ENCODE assay signal across 8 cellular contexts in the genomic region with DNA sequence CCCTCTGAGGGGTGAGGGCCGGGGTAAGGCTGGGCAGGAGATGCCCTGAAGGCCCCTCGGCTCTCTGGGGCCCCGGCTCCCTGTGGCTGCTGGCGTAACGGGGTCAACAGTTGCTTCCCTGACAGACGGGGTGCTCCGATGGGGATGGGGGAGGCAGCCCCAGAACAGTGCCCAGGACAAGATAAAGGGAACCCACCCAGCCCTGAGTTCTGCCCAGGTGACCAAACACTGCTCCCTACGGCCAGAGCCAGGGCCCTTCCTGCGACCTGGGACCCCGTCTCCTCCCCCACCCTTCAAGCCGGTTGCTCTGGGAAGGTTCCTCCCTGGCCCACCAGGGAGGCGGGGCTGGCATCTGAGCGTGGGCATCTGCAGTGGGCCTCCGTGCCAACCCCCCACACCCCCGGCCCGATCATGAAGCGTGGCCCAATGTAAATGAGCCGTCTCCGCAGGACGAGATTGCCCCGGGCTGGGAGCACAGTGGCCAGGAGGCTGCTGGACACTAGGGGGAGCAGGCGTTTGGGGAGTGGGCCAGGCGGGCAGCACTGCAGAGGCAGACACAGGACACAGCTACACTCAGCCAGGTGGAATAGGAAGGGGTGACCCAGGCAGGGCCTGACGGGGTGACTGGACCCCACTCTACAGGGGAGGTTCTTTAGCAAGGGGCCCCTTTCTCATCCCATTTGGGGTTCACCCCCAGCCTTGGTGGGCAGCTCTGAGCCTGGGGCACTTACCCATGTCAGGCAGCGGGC. TPM values are rescaled to one million over a fixed set of nuclear protein-coding genes. Genes with fewer than 3 reads are reported as not detected.
DNase-seq lines count a peak whose midpoint lies in the region; ATAC-seq and TF ChIP-seq lines count a peak whose summit lies in the region.

No MANE protein-coding gene starts in this region.

- H3K27me3 ChIP-seq in SK-N-SH (ENCODE audit: insufficient read depth) (no peaks in the 10 kb centered on the region), heart right ventricle (peaks cover 0 to 41% (median 33%) of the 10 kb centered on the region in 7 donors)
- H3K27me3 ChIP-seq in naive thymus-derived CD4-positive, alpha-beta T cell (ENCODE audit: control insufficient read depth in 2 of 2, insufficient read depth in 2 of 2, low read length in 2 of 2) = no peaks in the 10 kb centered on the region

- no peak overlapping the region for H3K4me3 Mint-ChIP-seq in naive thymus-derived CD4-positive, alpha-beta T cell

- no peak overlapping the region for H3K27ac Mint-ChIP-seq in naive thymus-derived CD4-positive, alpha-beta T cell

- no peak overlapping the region; a peak in 1 of 4 replicates for H3K4me3 ChIP-seq in SK-N-SH (ENCODE audit: low read depth in 2 of 2, low read length in 1 of 2)
- no peak overlapping the region for H3K4me3 ChIP-seq in heart right ventricle
- peak overlapping the region in 6 of 7 experiments; percentile 10 to 39 (median 18) for H3K4me3 ChIP-seq in skin epidermis
- H3K4me3 ChIP-seq in naive thymus-derived CD4-positive, alpha-beta T cell (ENCODE audit: low read length) = no peak overlapping the region

- peaks cover 5 to 14% (median 6%) of the 10 kb centered on the region in 5 donors for H3K27me3 Mint-ChIP-seq in naive thymus-derived CD4-positive, alpha-beta T cell

- CTCF ChIA-PET in SK-N-SH (lab: Yijun Ruan, JAX) = interaction anchor here (0.6 to 2.2 kb wide), 9 partner anchors 8 to 177 kb away, joined by 3 to 13 read pairs (median 3); no protein-coding TSS in a partner anchor
- CTCF ChIA-PET in naive thymus-derived CD4-positive, alpha-beta T cell (lab: Charles Lee) = interaction anchor here (0.5 kb wide), 1 partner anchor 114 kb away, joined by 4 read pairs; no protein-coding TSS in a partner anchor

- H3K4me1 Mint-ChIP-seq in naive thymus-derived CD4-positive, alpha-beta T cell = peaks cover 11 to 24% (median 19%) of the 10 kb centered on the region in 7 donors

- intact Hi-C loops in heart right ventricle (cut with DNase I) = no loop called here
- intact Hi-C loops in naive thymus-derived CD4-positive, alpha-beta T cell (cut with micrococcal nuclease) = no loop called here

- DNase-seq in GM13977 (ENCODE audit: low spot score) = peak; percentile 16
- DNase-seq in SK-N-SH = peak; percentile 89
- peak in 1 of 2 donors; percentile 22 for DNase-seq in heart right ventricle
- DNase-seq in activated CD4-positive, alpha-beta T cell treated with anti-CD3 and anti-CD28 coated beads, Interleukin-2, amount 50 U/mL, for 4 hours = no peak
- no peak for DNase-seq in globus pallidus (ENCODE audit: low spot score)
- DNase-seq in naive thymus-derived CD4-positive, alpha-beta T cell = no peak

- H3K9me3 Mint-ChIP-seq in naive thymus-derived CD4-positive, alpha-beta T cell = no peaks in the 10 kb centered on the region

- no peak for TF ChIP-seq EP300 in SK-N-SH (IDR thresholded peaks at IDR 0.05; ENCODE audit: borderline replicate concordance in 1 of 2, low read depth in 1 of 2, low read length in 1 of 2)

- no peaks in the 10 kb centered on the region for H3K79me2 ChIP-seq in SK-N-SH (ENCODE audit: insufficient read depth)

- 33% methylated on average over 14 of the region's 25 CpGs for WGBS in SK-N-SH (ENCODE audit: low lambda C conversion rate)
- WGBS in heart right ventricle, 2 donors = 23 to 34% methylated on average over 25 of the region's 25 CpGs

- H4K20me1 ChIP-seq in SK-N-SH (ENCODE audit: insufficient read depth) = no peaks in the 10 kb centered on the region

- H3K9ac ChIP-seq in SK-N-SH = no peak overlapping the region

- no peaks in the 10 kb centered on the region for H3K36me3 Mint-ChIP-seq in naive thymus-derived CD4-positive, alpha-beta T cell

- no peak overlapping the region for H3K4me2 ChIP-seq in SK-N-SH

- in situ Hi-C loops in GM13977 (cut with MboI; ENCODE audit: low pct_unique_long_range_greater_than_20kb, low sequenced_read_pairs, unreplicated experiment) = no loop called here

- no peaks in the 10 kb centered on the region for H3K9me2 ChIP-seq in SK-N-SH

- H3K4me1 ChIP-seq in SK-N-SH (ENCODE audit: control insufficient read depth in 1 of 2, insufficient read depth in 2 of 2, low read depth in 1 of 2, low read length in 1 of 2) (peaks cover 0 to 9% of the 10 kb centered on the region in 2 experiments; a peak in 1 of 4 replicates), heart right ventricle (peaks cover 7 to 30% (median 20%) of the 10 kb centered on the region in 9 donors)
- H3K4me1 ChIP-seq in naive thymus-derived CD4-positive, alpha-beta T cell (ENCODE audit: control insufficient read depth in 2 of 2, insufficient read depth in 2 of 2, low read length in 2 of 2) = peaks cover 9 to 16% of the 10 kb centered on the region in 2 donors

- H3K36me3 ChIP-seq in SK-N-SH (replicated peaks in 1 of 2; ENCODE audit: control insufficient read depth in 1 of 2, insufficient read depth in 2 of 2, low read length in 1 of 2) (no peaks in the 10 kb centered on the region), heart right ventricle (no peaks in the 10 kb centered on the region)
- no peaks in the 10 kb centered on the region for H3K36me3 ChIP-seq in naive thymus-derived CD4-positive, alpha-beta T cell (ENCODE audit: control insufficient read depth in 2 of 3, insufficient read depth in 3 of 3, low read length in 3 of 3)

- H3K9me3 ChIP-seq in SK-N-SH = no peaks in the 10 kb centered on the region
- H3K9me3 ChIP-seq in heart right ventricle = no peaks in the 10 kb centered on the region
- H3K9me3 ChIP-seq in naive thymus-derived CD4-positive, alpha-beta T cell (ENCODE audit: control insufficient read depth in 2 of 3, low read length in 3 of 3) = no peaks in the 10 kb centered on the region

- ATAC-seq in heart right ventricle (peak in 5 of 8 donors; percentile 21 to 45 (median 27)), GM19351 (IDR thresholded peaks at IDR 0.05; ENCODE audit: unreplicated experiment) (no peak)
- no peak for ATAC-seq in naive thymus-derived CD4-positive, alpha-beta T cell

- H3K27ac ChIP-seq in SK-N-SH (ENCODE audit: low read depth in 2 of 2, low read length in 1 of 2) = no peak overlapping the region
- no peak overlapping the region for H3K27ac ChIP-seq in heart right ventricle
- H3K27ac ChIP-seq in skin epidermis = peak overlapping the region in 19 of 21 experiments; percentile 10 to 76 (median 67)
- no peak overlapping the region for H3K27ac ChIP-seq in naive thymus-derived CD4-positive, alpha-beta T cell (ENCODE audit: low read depth, low read length)

- no peaks in the 10 kb centered on the region for H3F3A ChIP-seq in SK-N-SH (replicated peaks; ENCODE audit: insufficient read depth)

- peak; percentile 65 for TF ChIP-seq RAD21 in SK-N-SH (IDR thresholded peaks at IDR 0.05; ENCODE audit: low read length)

- TF ChIP-seq CTCF in GM13977 (IDR thresholded peaks at IDR 0.05; ENCODE audit: extremely low read depth, insufficient read depth, missing control alignments) (peak; percentile 13), SK-N-SH (IDR thresholded peaks at IDR 0.05) (peak; percentile 67), heart right ventricle (IDR thresholded peaks at IDR 0.05) (peak in 8 of 9 donors; percentile 18 to 56 (median 46))

- H2AFZ ChIP-seq in SK-N-SH (ENCODE audit: low read depth) = no peak overlapping the region

- POLR2A ChIA-PET in SK-N-SH (lab: Yijun Ruan, JAX) = interaction anchor here (0.9 kb wide), 1 partner anchor 25 kb away, joined by 3 read pairs; no protein-coding TSS in a partner anchor
- POLR2A ChIA-PET in naive thymus-derived CD4-positive, alpha-beta T cell (lab: Charles Lee) = no interaction called here

TF ChIP-seq in SK-N-SH, 30 proteins besides CTCF, POLR2A, EP300 and RAD21 (continues in another document):
- TF ChIP-seq SMC3 (IDR thresholded peaks at IDR 0.05; ENCODE audit: low read depth, low read length) = peak; percentile 75
- TF ChIP-seq, protein P1, sequence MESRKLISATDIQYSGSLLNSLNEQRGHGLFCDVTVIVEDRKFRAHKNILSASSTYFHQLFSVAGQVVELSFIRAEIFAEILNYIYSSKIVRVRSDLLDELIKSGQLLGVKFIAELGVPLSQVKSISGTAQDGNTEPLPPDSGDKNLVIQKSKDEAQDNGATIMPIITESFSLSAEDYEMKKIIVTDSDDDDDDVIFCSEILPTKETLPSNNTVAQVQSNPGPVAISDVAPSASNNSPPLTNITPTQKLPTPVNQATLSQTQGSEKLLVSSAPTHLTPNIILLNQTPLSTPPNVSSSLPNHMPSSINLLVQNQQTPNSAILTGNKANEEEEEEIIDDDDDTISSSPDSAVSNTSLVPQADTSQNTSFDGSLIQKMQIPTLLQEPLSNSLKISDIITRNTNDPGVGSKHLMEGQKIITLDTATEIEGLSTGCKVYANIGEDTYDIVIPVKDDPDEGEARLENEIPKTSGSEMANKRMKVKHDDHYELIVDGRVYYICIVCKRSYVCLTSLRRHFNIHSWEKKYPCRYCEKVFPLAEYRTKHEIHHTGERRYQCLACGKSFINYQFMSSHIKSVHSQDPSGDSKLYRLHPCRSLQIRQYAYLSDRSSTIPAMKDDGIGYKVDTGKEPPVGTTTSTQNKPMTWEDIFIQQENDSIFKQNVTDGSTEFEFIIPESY (IDR thresholded peaks at IDR 0.05; ENCODE audit: borderline replicate concordance, low read depth) = no peak
- TF ChIP-seq NFIC (IDR thresholded peaks at IDR 0.05; ENCODE audit: borderline replicate concordance) = no peak

RNA-seq across cellular contexts. Expression of a gene that starts 1.1 kb away (rescaled TPM):
- 0.06 and 0.12 TPM in 2 replicates for polyA plus RNA-seq in SK-N-SH (2012; rRNA removed)
- 0.03 and 0.04 TPM in 2 replicates for polyA plus RNA-seq in SK-N-SH (2012; cell fraction: cytosol; rRNA removed)
- polyA plus RNA-seq in SK-N-SH (2012; cell fraction: nucleus; rRNA removed) = 0.97 and 1.9 TPM in 2 replicates
- total RNA-seq in heart right ventricle = under 1 TPM in 3 of 10 donors, not detected in 7; 0.06 to 0.09 (median 0.07) TPM
- under 1 TPM; 0.06 to 0.07 TPM for polyA plus RNA-seq in heart right ventricle
- total RNA-seq in naive thymus-derived CD4-positive, alpha-beta T cell = 1 to 10 TPM in 1 of 5 experiments, under 1 TPM in 4; 0.07 to 1.2 (median 0.73) TPM
- under 1 TPM; 0.41 to 0.60 TPM for polyA plus RNA-seq in naive thymus-derived CD4-positive, alpha-beta T cell

RNA-seq across cellular contexts. Expression of a gene that starts 16.1 kb away (rescaled TPM):
- 53.0 and 59.0 TPM in 2 replicates for polyA plus RNA-seq in SK-N-SH (2012; rRNA removed)
- 34.4 and 43.2 TPM in 2 replicates for polyA plus RNA-seq in SK-N-SH (2012; cell fraction: cytosol; rRNA removed)
- 25.3 and 26.7 TPM in 2 replicates for polyA plus RNA-seq in SK-N-SH (2012; cell fraction: nucleus; rRNA removed)
- 10 to 100 TPM; 14.3 to 24.9 (median 16.8) TPM for total RNA-seq in heart right ventricle
- polyA plus RNA-seq in heart right ventricle = 10 to 100 TPM; 15.9 to 18.9 TPM
- total RNA-seq in naive thymus-derived CD4-positive, alpha-beta T cell = 10 to 100 TPM; 44.6 to 61.9 (median 53.0) TPM
- polyA plus RNA-seq in naive thymus-derived CD4-positive, alpha-beta T cell = 100 to 1,000 TPM; 173 to 174 TPM

RNA-seq across cellular contexts. Expression of a gene that starts 16.7 kb away (rescaled TPM):
- polyA plus RNA-seq in SK-N-SH (2012; rRNA removed) = 3.0 and 3.7 TPM in 2 replicates
- polyA plus RNA-seq in SK-N-SH (2012; cell fraction: cytosol; rRNA removed) = 1.9 and 2.2 TPM in 2 replicates
- 3.5 and 5.6 TPM in 2 replicates for polyA plus RNA-seq in SK-N-SH (2012; cell fraction: nucleus; rRNA removed)
- 1 to 10 TPM; 2.8 to 8.6 (median 4.8) TPM for total RNA-seq in heart right ventricle
- polyA plus RNA-seq in heart right ventricle = 1 to 10 TPM; 2.2 to 6.1 TPM
- 10 to 100 TPM; 13.7 to 24.9 (median 15.4) TPM for total RNA-seq in naive thymus-derived CD4-positive, alpha-beta T cell
- polyA plus RNA-seq in naive thymus-derived CD4-positive, alpha-beta T cell = 10 to 100 TPM in 1 of 2 donors, 1 to 10 TPM in 1; 6.9 to 17.4 TPM

Comparison
In these comparisons a context has a peak if more than half of its experiments do, and no peak if none do; other contexts are left out.
1. DNase-seq: peak in GM13977 (single experiment) and SK-N-SH (single experiment); none in activated CD4-positive, alpha-beta T cell treated with anti-CD3 and anti-CD28 coated beads, Interleukin-2, amount 50 U/mL, for 4 hours (0 of 2), globus pallidus (single experiment) and naive thymus-derived CD4-positive, alpha-beta T cell (0 of 9).
2. CTCF ChIP-seq: peak in every context shown above with its lines; median percentile 67 in SK-N-SH; 46 in heart right ventricle; 13 in GM13977.
3. H3K27ac ChIP-seq: peak in skin epidermis (19 of 21); none in SK-N-SH (0 of 2), heart right ventricle (0 of 10) and naive thymus-derived CD4-positive, alpha-beta T cell (single experiment).
4. H3K4me3 ChIP-seq: peak in skin epidermis (6 of 7); none in SK-N-SH (0 of 2), heart right ventricle (0 of 10) and naive thymus-derived CD4-positive, alpha-beta T cell (single experiment).
5. ATAC-seq: peak in heart right ventricle (5 of 8); none in GM19351 (single experiment) and naive thymus-derived CD4-positive, alpha-beta T cell (single experiment).